12 cellular contexts compared by ENCODE assay signal in the genomic region with DNA sequence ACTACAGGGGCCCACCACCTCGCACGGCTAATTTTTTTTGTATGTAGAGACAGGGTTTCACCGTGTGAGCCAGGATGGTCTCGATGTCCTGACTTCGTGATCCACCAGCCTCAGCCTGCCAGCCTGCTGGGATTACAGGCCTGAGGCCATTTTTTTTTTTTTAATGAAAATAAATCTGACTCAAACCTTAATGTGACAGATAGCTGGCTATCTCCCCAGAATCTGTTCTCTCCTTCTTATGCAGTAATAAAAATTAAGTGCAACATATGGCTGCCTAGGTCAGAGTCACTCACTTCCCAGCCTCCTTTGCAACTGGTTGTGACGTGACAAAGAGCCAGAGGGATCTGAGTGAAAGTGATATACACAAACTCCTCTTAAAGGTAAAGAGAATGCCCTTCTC. TPM values are rescaled to one million over a fixed set of nuclear protein-coding genes. Genes with fewer than 3 reads are reported as not detected.
DNase-seq lines count a peak whose midpoint lies in the region; ATAC-seq and TF ChIP-seq lines count a peak whose summit lies in the region.
"Had no signal": no experiment of that assay in that cellular context is flagged by ENCODE, and none has a peak within 500 bp of the region (broad histone marks: within the 10 kb centered on the region; RNA-seq: fewer than 3 reads in every experiment).

No MANE protein-coding gene starts in this region.

- no peaks in the 10 kb centered on the region; the same call in 1 of the 2 replicates for H4K20me1 ChIP-seq in IMR-90 (ENCODE audit: insufficient read depth, low read length)

- H3K9ac ChIP-seq in IMR-90 (ENCODE audit: low read depth, low read length) (no peak overlapping the region), SK-N-MC (ENCODE audit: insufficient read length) (no peak overlapping the region)
- H3K9ac ChIP-seq: parathyroid adenoma had no signal

- no peak overlapping the region for H3K23ac ChIP-seq in IMR-90 (ENCODE audit: low read depth, low read length)

- TF ChIP-seq POLR2A in IMR-90 (IDR thresholded peaks at IDR 0.05; ENCODE audit: low read depth, low read length) (no peak), spleen (IDR thresholded peaks at IDR 0.05) (no peak)

- H4K8ac ChIP-seq in IMR-90 (ENCODE audit: low read depth in 2 of 2, low read length in 2 of 2) = no peak overlapping the region

- H3K79me1 ChIP-seq in IMR-90 (ENCODE audit: low read depth in 1 of 2, low read length in 2 of 2) = peaks cover 6 to 35% of the 10 kb centered on the region in 2 experiments; a peak in 3 of 4 replicates

- in situ Hi-C loops in IMR-90 (cut with MboI; ENCODE audit: low sequenced_read_pairs) = no loop called here
- in situ Hi-C loops in KBM-7 (cut with MboI; ENCODE audit: low pct_unique_long_range_greater_than_20kb, low sequenced_read_pairs) = no loop called here

- H3K4me1 ChIP-seq in BE2C = peaks cover 4% of the 10 kb centered on the region; the same call in 1 of the 2 replicates
- H3K4me1 ChIP-seq in IMR-90 (ENCODE audit: control insufficient read depth, insufficient read depth, low read length) = peaks cover 4% of the 10 kb centered on the region; the same call in 1 of the 2 replicates
- H3K4me1 ChIP-seq in spleen = peaks cover 0 to 17% (median under 1%) of the 10 kb centered on the region in 6 donors
- H3K4me1 ChIP-seq: parathyroid adenoma had no signal

- no peak overlapping the region for H2BK5ac ChIP-seq in IMR-90 (ENCODE audit: low read depth, low read length, poor library complexity, severe bottlenecking)

- intact Hi-C loops in IMR-90 (cut with micrococcal nuclease) = no loop called here
- intact Hi-C loops in spleen (cut with DNase I; ENCODE audit: low total_unique reads) = no loop called here

- no peak overlapping the region for H3K4ac ChIP-seq in IMR-90 (ENCODE audit: low read depth, low read length)

- H3K4me3 ChIP-seq in BE2C (ENCODE audit: low read depth, low read length) = no peak overlapping the region
- H3K4me3 ChIP-seq in IMR-90 (ENCODE audit: insufficient read depth, low read depth, low read length) = no peak overlapping the region
- H3K4me3 ChIP-seq in SK-N-MC = peak overlapping the region; percentile 32
- H3K4me3 ChIP-seq in fibroblast of villous mesenchyme (ENCODE audit: low read depth, low read length) = no peak overlapping the region
- H3K4me3 ChIP-seq in spleen = no peak overlapping the region

- dilution Hi-C loops in IMR-90 (cut with HindIII; ENCODE audit: low sequenced_read_pairs, unreplicated experiment) = no loop called here

- H3K18ac ChIP-seq in IMR-90 (ENCODE audit: low read depth, low read length) = no peak overlapping the region

- no peak overlapping the region for H3K14ac ChIP-seq in IMR-90 (replicated peaks; ENCODE audit: low read depth, low read length)

- H3K36me3 ChIP-seq in BE2C = peaks cover 13% of the 10 kb centered on the region
- peaks cover 2% of the 10 kb centered on the region; the same call in 1 of the 2 replicates for H3K36me3 ChIP-seq in IMR-90 (ENCODE audit: control insufficient read depth, insufficient read depth, low read length)
- peaks cover 53% of the 10 kb centered on the region for H3K36me3 ChIP-seq in SK-N-MC (ENCODE audit: insufficient read depth, low read length)
- H3K36me3 ChIP-seq in spleen = peaks cover 0 to 74% (median 16%) of the 10 kb centered on the region in 6 donors

- H2BK15ac ChIP-seq in IMR-90 (ENCODE audit: low read depth, low read length) = no peak overlapping the region

- DNase-seq in BE2C = peak; percentile 43
- peak; percentile 86 for DNase-seq in IMR-90
- peak; percentile 90 for DNase-seq in SK-N-MC (ENCODE audit: low read depth, low spot score)
- DNase-seq in fibroblast of villous mesenchyme (ENCODE audit: low read depth) = peak; percentile 88
- DNase-seq in KBM-7 = no peak
- DNase-seq in spleen = no peak
- DNase-seq in activated CD8-positive, alpha-beta memory T cell treated with anti-CD3 and anti-CD28 coated beads for 24 hours = no peak
- DNase-seq: mesendoderm, NCI-H187, OCI-M1 had no signal

- no peak overlapping the region for H2AK9ac ChIP-seq in IMR-90 (replicated peaks; ENCODE audit: low read depth, low read length, poor library complexity)

- H4K5ac ChIP-seq in IMR-90 (ENCODE audit: low read depth, low read length) = no peak overlapping the region; the same call in 1 of the 2 replicates

- no peaks in the 10 kb centered on the region for H3K9me3 ChIP-seq in BE2C
- H3K9me3 ChIP-seq in IMR-90 (ENCODE audit: control insufficient read depth, insufficient read depth, low read length) = peaks cover 2% of the 10 kb centered on the region; the same call in 1 of the 2 replicates
- H3K9me3 ChIP-seq in SK-N-MC (ENCODE audit: low read depth, low read length) = peaks cover under 1% of the 10 kb centered on the region; the same call in 1 of the 2 replicates
- peaks cover 3 to 23% (median 19%) of the 10 kb centered on the region in 8 donors for H3K9me3 ChIP-seq in spleen

- TF ChIP-seq RAD21 in IMR-90 (IDR thresholded peaks at IDR 0.05; ENCODE audit: low read length) = no peak

- CTCF ChIA-PET in IMR-90 (lab: Yijun Ruan, JAX) = interaction anchor here (0.6 kb wide), 1 partner anchor 11 kb away, joined by 3 read pairs; no protein-coding TSS in a partner anchor

- H2AK5ac ChIP-seq in IMR-90 (ENCODE audit: low read depth, low read length) = no peak overlapping the region

- H3K27me3 ChIP-seq in BE2C (no peaks in the 10 kb centered on the region), IMR-90 (ENCODE audit: control insufficient read depth, insufficient read depth, low read length) (no peaks in the 10 kb centered on the region), spleen (replicated peaks in 1 of 7) (no peaks in the 10 kb centered on the region)

- H2BK20ac ChIP-seq in IMR-90 (ENCODE audit: low read depth, low read length) = no peak overlapping the region

- no TSS peak for BruUV-seq in IMR-90 (replicated peaks; lab: Mats Ljungman, UMichigan)

- no peak overlapping the region for H3K4me2 ChIP-seq in IMR-90 (ENCODE audit: low read depth, low read length)

- ATAC-seq in IMR-90 (ENCODE audit: low read depth) (peak; percentile 78), HG02623 (IDR thresholded peaks at IDR 0.05; ENCODE audit: unreplicated experiment) (no peak)

- no peak for TF ChIP-seq CTCF in BE2C (IDR thresholded peaks at IDR 0.05; ENCODE audit: low read depth, low read length)
- TF ChIP-seq CTCF in IMR-90 (conservative IDR thresholded peaks at IDR 0.05; ENCODE audit: low read depth, low read length) = no peak
- TF ChIP-seq CTCF in fibroblast of villous mesenchyme (IDR thresholded peaks at IDR 0.05; ENCODE audit: insufficient read depth, low read depth, low read length) = no peak
- no peak for TF ChIP-seq CTCF in spleen (IDR thresholded peaks at IDR 0.05 in 8 of 11, conservative IDR thresholded peaks at IDR 0.05 in 3 of 11)

- H3K27ac ChIP-seq in IMR-90 (ENCODE audit: insufficient read depth, low read length) = no peak overlapping the region
- peak overlapping the region; percentile 91 for H3K27ac ChIP-seq in SK-N-MC
- no peak overlapping the region for H3K27ac ChIP-seq in spleen
- H3K27ac ChIP-seq: parathyroid adenoma had no signal

- POLR2A ChIA-PET in IMR-90 (lab: Charles Lee; ENCODE audit: unreplicated experiment) = no interaction called here

- H2BK120ac ChIP-seq in IMR-90 (ENCODE audit: low read depth, low read length) = no peak overlapping the region

- no peak overlapping the region for H4K91ac ChIP-seq in IMR-90 (ENCODE audit: insufficient read depth, low read depth, low read length)

- no peak overlapping the region for H2AFZ ChIP-seq in IMR-90 (replicated peaks; ENCODE audit: low read length, poor library complexity)
- H2AFZ ChIP-seq: parathyroid adenoma had no signal

- no peak overlapping the region for H3K56ac ChIP-seq in IMR-90 (ENCODE audit: extremely low read depth, insufficient read depth, low read length)

- no CpG with 5 or more reads among the region's 6 CpGs for WGBS in IMR-90 (ENCODE audit: extremely low coverage in 2 of 2, insufficient read length in 1 of 2), 2 experiments
- 78 to 90% (median 86%) methylated on average over 6 of the region's 6 CpGs for WGBS in spleen, 5 donors

- no peaks in the 10 kb centered on the region; the same call in 1 of the 2 replicates for H3K9me1 ChIP-seq in IMR-90 (ENCODE audit: insufficient read depth, low read length)

TF ChIP-seq in IMR-90, 13 proteins besides CTCF, POLR2A, EP300 and RAD21 (continues in another document):
- TF ChIP-seq RFX5 (IDR thresholded peaks at IDR 0.05; ENCODE audit: low read depth, low read length) (no peak), FOS (IDR thresholded peaks at IDR 0.05; ENCODE audit: low read depth, low read length) (no peak), CEBPB (IDR thresholded peaks at IDR 0.05; ENCODE audit: low read depth, low read length) (no peak), MAFK (IDR thresholded peaks at IDR 0.05; ENCODE audit: low read depth, low read length) (no peak), MXI1 (IDR thresholded peaks at IDR 0.05; ENCODE audit: borderline replicate concordance, low read depth, low read length) (no peak), MAZ (IDR thresholded peaks at IDR 0.05; ENCODE audit: borderline replicate concordance, low read depth, low read length) (no peak)
- TF ChIP-seq, protein P1, sequence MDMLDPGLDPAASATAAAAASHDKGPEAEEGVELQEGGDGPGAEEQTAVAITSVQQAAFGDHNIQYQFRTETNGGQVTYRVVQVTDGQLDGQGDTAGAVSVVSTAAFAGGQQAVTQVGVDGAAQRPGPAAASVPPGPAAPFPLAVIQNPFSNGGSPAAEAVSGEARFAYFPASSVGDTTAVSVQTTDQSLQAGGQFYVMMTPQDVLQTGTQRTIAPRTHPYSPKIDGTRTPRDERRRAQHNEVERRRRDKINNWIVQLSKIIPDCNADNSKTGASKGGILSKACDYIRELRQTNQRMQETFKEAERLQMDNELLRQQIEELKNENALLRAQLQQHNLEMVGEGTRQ (IDR thresholded peaks at IDR 0.05; ENCODE audit: low read depth, low read length) = no peak
- TF ChIP-seq, protein P2, sequence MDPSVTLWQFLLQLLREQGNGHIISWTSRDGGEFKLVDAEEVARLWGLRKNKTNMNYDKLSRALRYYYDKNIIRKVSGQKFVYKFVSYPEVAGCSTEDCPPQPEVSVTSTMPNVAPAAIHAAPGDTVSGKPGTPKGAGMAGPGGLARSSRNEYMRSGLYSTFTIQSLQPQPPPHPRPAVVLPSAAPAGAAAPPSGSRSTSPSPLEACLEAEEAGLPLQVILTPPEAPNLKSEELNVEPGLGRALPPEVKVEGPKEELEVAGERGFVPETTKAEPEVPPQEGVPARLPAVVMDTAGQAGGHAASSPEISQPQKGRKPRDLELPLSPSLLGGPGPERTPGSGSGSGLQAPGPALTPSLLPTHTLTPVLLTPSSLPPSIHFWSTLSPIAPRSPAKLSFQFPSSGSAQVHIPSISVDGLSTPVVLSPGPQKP (IDR thresholded peaks at IDR 0.05; ENCODE audit: borderline replicate concordance, low read depth, low read length) = no peak

RNA-seq across cellular contexts. Expression of a gene that starts 53.0 kb away (rescaled TPM):
- 12.6 TPM for polyA plus RNA-seq in BE2C (2012; ENCODE audit: insufficient read depth, insufficient read length, low read depth)
- total RNA-seq in IMR-90 (2012; rRNA removed) (57.8 and 65.2 TPM in 2 replicates), fibroblast of villous mesenchyme (28.3 and 42.7 TPM in 2 replicates), spleen (10 to 100 TPM; 36.5 to 66.0 (median 48.2) TPM)
- polyA plus RNA-seq in IMR-90 (2012; rRNA removed) (8.8 and 9.4 TPM in 2 replicates), spleen (1 to 10 TPM; 4.1 to 5.7 (median 4.6) TPM)
- polyA plus RNA-seq in IMR-90 (2012; cell fraction: cytosol; rRNA removed) = 2.6 and 2.7 TPM in 2 replicates
- 2.5 and 15.9 TPM in 2 replicates for polyA plus RNA-seq in IMR-90 (2012; cell fraction: nucleus; rRNA removed; ENCODE audit: low replicate concordance)

Comparison
In these comparisons a context has a peak if more than half of its experiments do, and no peak if none do; other contexts are left out.
1. DNase-seq: peak in BE2C (single experiment), IMR-90 (single experiment), SK-N-MC (single experiment) and fibroblast of villous mesenchyme (single experiment); none in KBM-7 (single experiment), spleen (single experiment) and activated CD8-positive, alpha-beta memory T cell treated with anti-CD3 and anti-CD28 coated beads for 24 hours (single experiment).